In the genomic region with DNA sequence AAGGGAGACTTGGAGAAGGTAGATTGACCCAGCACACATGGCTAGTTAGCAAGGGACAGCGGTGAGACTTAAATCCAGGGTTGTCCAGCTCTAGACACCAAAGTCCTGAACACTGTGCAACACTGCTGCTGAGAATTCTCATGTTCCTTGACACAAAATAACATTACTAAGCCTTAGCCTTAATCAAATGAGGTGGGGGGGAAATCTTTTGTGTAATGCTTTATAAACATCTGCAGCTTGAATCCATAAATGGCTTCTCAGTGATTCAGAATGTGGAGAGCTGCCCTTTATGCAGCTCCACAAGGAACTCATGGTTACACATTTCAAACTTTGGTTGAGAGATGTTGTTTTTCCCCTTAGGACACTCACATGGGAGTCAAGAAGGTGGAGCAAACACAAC, we compare ENCODE assay signal across 16 cellular contexts.
DNase-seq lines count a peak whose midpoint lies in the region; ATAC-seq and TF ChIP-seq lines count a peak whose summit lies in the region.
"Had no signal": no experiment of that assay in that cellular context is flagged by ENCODE, and none has a peak within 500 bp of the region (broad histone marks: within the 10 kb centered on the region; RNA-seq: fewer than 3 reads in every experiment).

No MANE protein-coding gene starts in this region.

- no TSS peak for BruUV-seq in PC-9 (replicated peaks; lab: Mats Ljungman, UMichigan)

- 100% methylated on average over 1 of the region's 1 CpG; no CpG with 5 or more reads in 1 of the 2 experiments for WGBS in endodermal cell (ENCODE audit: insufficient coverage in 1 of 2, insufficient read length in 1 of 2), 2 experiments

- no peak for ATAC-seq in CD4-positive, alpha-beta T cell (ENCODE audit: poor library complexity)
- ATAC-seq in GM18520 (IDR thresholded peaks at IDR 0.05; ENCODE audit: unreplicated experiment) = no peak
- ATAC-seq in left ventricle myocardium superior = no peak
- no peak for ATAC-seq in HG03025 (IDR thresholded peaks at IDR 0.05; ENCODE audit: low FRiP score, unreplicated experiment)
- ATAC-seq: heart left ventricle; stimulated activated naive B cell treated with anti-CD40 and anti-IgM and Interleukin-4, amounts not matched to agents 10 μg/mL and 1 μg/mL and 100 μg/mL, for 72 hours had no signal

- H4K20me1 ChIP-seq in PC-9 (ENCODE audit: insufficient read depth) = no peaks in the 10 kb centered on the region

- no peak overlapping the region for H3K27ac ChIP-seq in CD4-positive, alpha-beta T cell (ENCODE audit: low read depth, low read length)
- H3K27ac ChIP-seq in PC-9 = 0 out of 2 replicates have a peak overlapping the region, but pooled peaks have one; percentile 0
- peak overlapping the region; percentile 42 for H3K27ac ChIP-seq in rectal smooth muscle tissue (ENCODE audit: low read depth, low read length)
- no peak overlapping the region for H3K27ac ChIP-seq in endodermal cell (ENCODE audit: low read depth, low read length)
- H3K27ac ChIP-seq: heart left ventricle had no signal

- H3K4me1 Mint-ChIP-seq in CD4-positive, alpha-beta T cell (ENCODE audit: low read depth) = peaks cover 70% of the 10 kb centered on the region
- peaks cover 10% of the 10 kb centered on the region for H3K4me1 Mint-ChIP-seq in endodermal cell

- 0 out of 2 replicates have a peak, but pooled peaks cover 5% of the 10 kb centered on the region for H3K79me2 ChIP-seq in PC-9 (ENCODE audit: low read depth)

- peaks cover 91% of the 10 kb centered on the region for H3F3A ChIP-seq in PC-9 (ENCODE audit: insufficient read depth, low read depth)

- peaks cover 37% of the 10 kb centered on the region for H3K4me1 ChIP-seq in PC-9 (replicated peaks; ENCODE audit: insufficient read depth)
- H3K4me1 ChIP-seq in rectal smooth muscle tissue (ENCODE audit: control insufficient read depth, insufficient read depth, low read length) = peaks cover 14% of the 10 kb centered on the region
- no peaks in the 10 kb centered on the region for H3K4me1 ChIP-seq in endodermal cell (ENCODE audit: control insufficient read depth, insufficient read depth, low read length)

- H3K9me3 ChIP-seq in CD4-positive, alpha-beta T cell (ENCODE audit: control insufficient read depth, low read length) = no peaks in the 10 kb centered on the region
- H3K9me3 ChIP-seq in PC-9 (ENCODE audit: insufficient read depth, low read depth) (no peaks in the 10 kb centered on the region), endodermal cell (ENCODE audit: control insufficient read depth, low read length) (no peaks in the 10 kb centered on the region)
- H3K9me3 ChIP-seq: heart left ventricle had no signal

- H3K4me2 ChIP-seq in PC-9 = no peak overlapping the region

- H3K36me3 Mint-ChIP-seq in CD4-positive, alpha-beta T cell (ENCODE audit: low read depth) = peaks cover 100% of the 10 kb centered on the region
- no peaks in the 10 kb centered on the region for H3K36me3 Mint-ChIP-seq in endodermal cell (ENCODE audit: low read depth)
- H3K36me3 Mint-ChIP-seq: mesothelial cell of epicardium had no signal

- no peaks in the 10 kb centered on the region for H3K27me3 ChIP-seq in CD4-positive, alpha-beta T cell (ENCODE audit: control insufficient read depth, insufficient read depth, low read length)
- no peaks in the 10 kb centered on the region for H3K27me3 ChIP-seq in PC-9 (ENCODE audit: insufficient read depth, low read depth)
- no peaks in the 10 kb centered on the region for H3K27me3 ChIP-seq in rectal smooth muscle tissue (ENCODE audit: control insufficient read depth, insufficient read depth, low read length)
- no peaks in the 10 kb centered on the region for H3K27me3 ChIP-seq in endodermal cell (ENCODE audit: control insufficient read depth, insufficient read depth, low read length, poor library complexity, severe bottlenecking)
- H3K27me3 ChIP-seq: heart left ventricle had no signal

- H3K4me3 ChIP-seq in PC-9 (no peak overlapping the region), choroid plexus epithelial cell (ENCODE audit: low read depth, low read length) (no peak overlapping the region), rectal smooth muscle tissue (ENCODE audit: low read length) (no peak overlapping the region), endodermal cell (ENCODE audit: low read length) (no peak overlapping the region)
- H3K4me3 ChIP-seq: heart left ventricle, skin epidermis had no signal

- peak overlapping the region; percentile 20 for H3K4me3 Mint-ChIP-seq in CD4-positive, alpha-beta T cell
- H3K4me3 Mint-ChIP-seq in endodermal cell = no peak overlapping the region
- H3K4me3 Mint-ChIP-seq: mesothelial cell of epicardium; stimulated activated naive B cell treated with anti-CD40 and anti-IgM and Interleukin-4, amounts not matched to agents 10 μg/mL and 1 μg/mL and 100 μg/mL, for 72 hours had no signal

- peak overlapping the region; percentile 95 for H3K27ac Mint-ChIP-seq in CD4-positive, alpha-beta T cell
- no peak overlapping the region for H3K27ac Mint-ChIP-seq in endodermal cell
- H3K27ac Mint-ChIP-seq: mesothelial cell of epicardium had no signal

- POLR2A ChIA-PET in CD4-positive, alpha-beta T cell (lab: Charles Lee) = interaction anchor here (2.9 kb wide), 1 partner anchor 53 kb away, joined by 13 read pairs; no protein-coding TSS in a partner anchor
- POLR2A ChIA-PET in PC-9 (lab: Charles Lee; ENCODE audit: unreplicated experiment) = interaction anchor here (0.5 to 0.6 kb wide), 2 partner anchors 123 to 147 kb away, joined by 5 to 9 read pairs; no protein-coding TSS in a partner anchor

- H2AFZ ChIP-seq in PC-9 = no peak overlapping the region

- no peaks in the 10 kb centered on the region for H3K9me3 Mint-ChIP-seq in CD4-positive, alpha-beta T cell
- no peaks in the 10 kb centered on the region for H3K9me3 Mint-ChIP-seq in endodermal cell
- H3K9me3 Mint-ChIP-seq: mesothelial cell of epicardium; stimulated activated naive B cell treated with anti-CD40 and anti-IgM and Interleukin-4, amounts not matched to agents 10 μg/mL and 1 μg/mL and 100 μg/mL, for 72 hours had no signal

- no peaks in the 10 kb centered on the region for H3K9me2 ChIP-seq in PC-9 (ENCODE audit: insufficient read depth)

- intact Hi-C loops in CD4-positive, alpha-beta T cell (cut with DNase I, micrococcal nuclease) = loop anchor here in 1 of 2 experiments (5.0 to 10.0 kb wide), 2 partner anchors 42 to 86 kb away; no protein-coding TSS in a partner anchor
- intact Hi-C loops in PC-9 (cut with micrococcal nuclease; ENCODE audit: unreplicated experiment) (loop anchor here (5.0 to 10.0 kb wide), 4 partner anchors 74 to 222 kb away; no protein-coding TSS in a partner anchor), left ventricle myocardium superior (cut with micrococcal nuclease) (no loop called here)

- H3K9ac ChIP-seq in rectal smooth muscle tissue (ENCODE audit: low read length) = no peak overlapping the region
- no peak overlapping the region for H3K9ac ChIP-seq in endodermal cell (ENCODE audit: extremely low read depth, low read length, poor library complexity, severe bottlenecking)

- H3K36me3 ChIP-seq in PC-9 (ENCODE audit: low read depth) = peaks cover 84% of the 10 kb centered on the region
- H3K36me3 ChIP-seq in rectal smooth muscle tissue (ENCODE audit: control insufficient read depth, insufficient read depth, low read length) = peaks cover 24% of the 10 kb centered on the region
- H3K36me3 ChIP-seq in endodermal cell (ENCODE audit: control insufficient read depth, insufficient read depth, low read length) = no peaks in the 10 kb centered on the region

- TF ChIP-seq CTCF in CD4-positive, alpha-beta T cell (IDR thresholded peaks at IDR 0.05) = no peak
- TF ChIP-seq CTCF in PC-9 (conservative IDR thresholded peaks at IDR 0.05) = no peak
- no peak for TF ChIP-seq CTCF in choroid plexus epithelial cell (conservative IDR thresholded peaks at IDR 0.05; ENCODE audit: low read depth, low read length)
- no peak for TF ChIP-seq CTCF in endodermal cell (conservative IDR thresholded peaks at IDR 0.05)

- CTCF ChIA-PET in CD4-positive, alpha-beta T cell (lab: Charles Lee) = interaction anchor here (1.0 to 1.2 kb wide), 2 partner anchors 19 to 86 kb away, joined by 3 to 4 read pairs; no protein-coding TSS in a partner anchor
- CTCF ChIA-PET in PC-9 (lab: Charles Lee) = interaction anchor here (0.5 to 1.4 kb wide), 2 partner anchors 17 to 95 kb away, joined by 3 to 4 read pairs; no protein-coding TSS in a partner anchor

- DNase-seq in CD4-positive, alpha-beta T cell = no peak
- DNase-seq in PC-9 = no peak
- DNase-seq in choroid plexus epithelial cell (ENCODE audit: low read depth) = peak; percentile 66
- DNase-seq in endodermal cell = no peak
- DNase-seq in left ventricle myocardium superior = no peak
- DNase-seq: caudate nucleus; heart left ventricle; Kasumi-1; NCI-H1436 treated with DMSO at 0.1 percent for 48 hours; NCI-H510A; stimulated activated naive B cell treated with anti-CD40 and anti-IgM and Interleukin-4, amounts not matched to agents 10 μg/mL and 1 μg/mL and 100 μg/mL, for 72 hours had no signal

- H3K27me3 Mint-ChIP-seq in CD4-positive, alpha-beta T cell = no peaks in the 10 kb centered on the region
- H3K27me3 Mint-ChIP-seq in endodermal cell (ENCODE audit: insufficient read depth) = peaks cover 17% of the 10 kb centered on the region
- H3K27me3 Mint-ChIP-seq: stimulated activated naive B cell treated with anti-CD40 and anti-IgM and Interleukin-4, amounts not matched to agents 10 μg/mL and 1 μg/mL and 100 μg/mL, for 72 hours had no signal

Comparison
In these comparisons a context has a peak if more than half of its experiments do, and no peak if none do; other contexts are left out.
1. H3K27ac ChIP-seq: peak in PC-9 (single experiment) and rectal smooth muscle tissue (single experiment); none in CD4-positive, alpha-beta T cell (single experiment) and endodermal cell (single experiment).